21 cellular contexts compared by ENCODE assay signal in genomic region chr5:2833513-2833912, GRCh38.
DNase-seq lines count a peak whose midpoint lies in the region; TF ChIP-seq lines count a peak whose summit lies in the region.
"Had no signal": no experiment of that assay in that cellular context is flagged by ENCODE, and none has a peak within 500 bp of the region (broad histone marks: within the 10 kb centered on the region; RNA-seq: fewer than 3 reads in every experiment).

No MANE protein-coding gene starts in this region.

- H3K9me3 Mint-ChIP-seq in glutamatergic neuron (ENCODE audit: unreplicated experiment) (no peaks in the 10 kb centered on the region), nephron progenitor cell (peaks cover 4% of the 10 kb centered on the region), type B pancreatic cell (peaks cover 6% of the 10 kb centered on the region)

- H3K27ac Mint-ChIP-seq in glutamatergic neuron (ENCODE audit: unreplicated experiment) (no peak overlapping the region), nephron progenitor cell (peak overlapping the region; percentile 45), type B pancreatic cell (peak overlapping the region; percentile 76)
- H3K27ac Mint-ChIP-seq: CD4-positive, alpha-beta T cell had no signal

- TF ChIP-seq CTCF in glutamatergic neuron (IDR thresholded peaks at IDR 0.05; ENCODE audit: partially characterized antibody, unreplicated experiment) (no peak), nephron progenitor cell (IDR thresholded peaks at IDR 0.05) (no peak), type B pancreatic cell (conservative IDR thresholded peaks at IDR 0.05) (no peak), GM10266 (IDR thresholded peaks at IDR 0.05; ENCODE audit: control insufficient read depth, insufficient read depth, low read depth, missing control alignments) (no peak)

- no peaks in the 10 kb centered on the region for H3K27me3 Mint-ChIP-seq in glutamatergic neuron (ENCODE audit: unreplicated experiment)
- peaks cover 23% of the 10 kb centered on the region for H3K27me3 Mint-ChIP-seq in nephron progenitor cell (ENCODE audit: low read depth, poor library complexity)
- H3K27me3 Mint-ChIP-seq in type B pancreatic cell, result peaks cover 8% of the 10 kb centered on the region

- no peaks in the 10 kb centered on the region for H3K27me3 ChIP-seq in H7 (ENCODE audit: control insufficient read depth, insufficient read depth, low read length)
- H3K27me3 ChIP-seq: BLaER1, SJCRH30 had no signal

- H3K4me3 Mint-ChIP-seq in glutamatergic neuron (ENCODE audit: unreplicated experiment) (peak overlapping the region; percentile 56), nephron progenitor cell (no peak overlapping the region), type B pancreatic cell (no peak overlapping the region)
- H3K4me3 Mint-ChIP-seq: CD4-positive, alpha-beta T cell had no signal

- peak; percentile 61 for DNase-seq in H7
- no peak for DNase-seq in glutamatergic neuron
- DNase-seq in nephron progenitor cell, result peak; percentile 19
- no peak for DNase-seq in type B pancreatic cell (ENCODE audit: extremely low spot score, unreplicated experiment)
- no peak for DNase-seq in activated naive CD4-positive, alpha-beta T cell treated with anti-CD3 and anti-CD28 coated beads, Interleukin-2, amount 50 U/mL, for 16 hours
- DNase-seq in NCI-H2107 treated with DMSO at 0.1 percent for 48 hours (lab: John Stamatoyannopoulos, UW; ENCODE audit: unreplicated experiment), result no peak
- no peak for DNase-seq in GM10266 (ENCODE audit: extremely low spot score)
- DNase-seq: CD4-positive, alpha-beta T cell; GOT3; HCEC 1CT; NCI-H1092; NCI-H1417 treated with DMSO at 0.1 percent for 48 hours; NCI-H1694 treated with DMSO at 0.1 percent for 48 hours; NCI-H2081; NCI-H446; NCI-H524 treated with DMSO at 0.1 percent for 48 hours; NCI-H82; NK-92 treated with Interleukin-12 subunit alpha and Interleukin-12 subunit beta, amount 100 ng/mL, for 24 hours; PC-3; SJCRH30 had no signal

- H3K4me3 ChIP-seq in H7 (ENCODE audit: insufficient read depth, low read depth, low read length), result no peak overlapping the region
- H3K4me3 ChIP-seq: BLaER1, SJCRH30 had no signal

- H3K36me3 ChIP-seq in H7 (replicated peaks; ENCODE audit: control insufficient read depth, insufficient read depth, low read length), result no peaks in the 10 kb centered on the region; the same call in 1 of the 2 replicates
- H3K36me3 ChIP-seq: BLaER1, SJCRH30 had no signal

- H3K36me3 Mint-ChIP-seq in glutamatergic neuron (ENCODE audit: unreplicated experiment) (no peaks in the 10 kb centered on the region), nephron progenitor cell (ENCODE audit: low read depth) (no peaks in the 10 kb centered on the region), type B pancreatic cell (no peaks in the 10 kb centered on the region)

- peaks cover 11% of the 10 kb centered on the region for H3K4me1 Mint-ChIP-seq in glutamatergic neuron (ENCODE audit: low read depth, unreplicated experiment)
- peaks cover 7% of the 10 kb centered on the region for H3K4me1 Mint-ChIP-seq in nephron progenitor cell
- peaks cover 17% of the 10 kb centered on the region for H3K4me1 Mint-ChIP-seq in type B pancreatic cell (ENCODE audit: unreplicated experiment)

Comparison
In these comparisons a context has a peak if more than half of its experiments do, and no peak if none do; other contexts are left out.
1. DNase-seq: peak in H7 (single experiment) and nephron progenitor cell (single experiment); none in glutamatergic neuron (single experiment), type B pancreatic cell (single experiment), activated naive CD4-positive, alpha-beta T cell treated with anti-CD3 and anti-CD28 coated beads, Interleukin-2, amount 50 U/mL, for 16 hours (single experiment), NCI-H2107 treated with DMSO at 0.1 percent for 48 hours (single experiment) and GM10266 (single experiment).